ENCODE assay signal across 8 cellular contexts in genomic region chr6:153231048-153231635, GRCh38.
DNase-seq lines count a peak whose midpoint lies in the region; ATAC-seq and TF ChIP-seq lines count a peak whose summit lies in the region.

No MANE protein-coding gene starts in this region.

- H3K9ac ChIP-seq in trophoblast cell (ENCODE audit: low read length) = no peak overlapping the region

- H2AK5ac ChIP-seq in trophoblast cell (ENCODE audit: low read length) = no peak overlapping the region

- H2BK12ac ChIP-seq in trophoblast cell (ENCODE audit: low read length) = no peak overlapping the region

- no peak for TF ChIP-seq POLR2A in vagina (IDR thresholded peaks at IDR 0.05)

- H3K27me3 ChIP-seq in WERI-Rb-1 (ENCODE audit: insufficient read depth, low read depth, severe bottlenecking) (no peaks in the 10 kb centered on the region), foreskin keratinocyte (no peaks in the 10 kb centered on the region), trophoblast cell (ENCODE audit: insufficient read depth, low read length) (no peaks in the 10 kb centered on the region), vagina (no peaks in the 10 kb centered on the region)

- H3K4me3 ChIP-seq in GM12875 (ENCODE audit: low read depth, low read length) = no peak overlapping the region
- H3K4me3 ChIP-seq in WERI-Rb-1 (ENCODE audit: low read depth, low read length) = no peak overlapping the region
- no peak overlapping the region for H3K4me3 ChIP-seq in trophoblast cell (ENCODE audit: low read depth, low read length)
- no peak overlapping the region for H3K4me3 ChIP-seq in vagina

- H4K8ac ChIP-seq in trophoblast cell (ENCODE audit: low read depth, low read length) = no peak overlapping the region

- H2BK120ac ChIP-seq in trophoblast cell (ENCODE audit: insufficient read depth, low read length, poor library complexity) = no peak overlapping the region

- no peak overlapping the region for H3K23ac ChIP-seq in trophoblast cell (ENCODE audit: low read length)

- H3K79me2 ChIP-seq in trophoblast cell (ENCODE audit: control insufficient read depth, insufficient read depth, low read length, poor library complexity) = no peaks in the 10 kb centered on the region

- H3K4ac ChIP-seq in trophoblast cell (ENCODE audit: low read depth, low read length) = no peak overlapping the region

- DNase-seq in AG09319 (ENCODE audit: extremely low read depth, low read depth) = no peak
- DNase-seq in WERI-Rb-1 = peak; percentile 76
- peak; percentile 5 to 26 for DNase-seq in foreskin keratinocyte
- DNase-seq in trophoblast cell = peak; percentile 48 to 75
- no peak for DNase-seq in amniotic stem cell (lab: John Stamatoyannopoulos, UW)
- no peak for DNase-seq in vagina (ENCODE audit: extremely low spot score in 2 of 2)

- H3K14ac ChIP-seq in trophoblast cell (ENCODE audit: low read length) = no peak overlapping the region

- no peak overlapping the region for H2BK5ac ChIP-seq in trophoblast cell (ENCODE audit: low read depth, low read length, poor library complexity)

- intact Hi-C loops in vagina (cut with DNase I) = no loop called here

- no peak overlapping the region for H2AFZ ChIP-seq in trophoblast cell (ENCODE audit: insufficient read depth, low read length, poor library complexity)

- no peaks in the 10 kb centered on the region for H3K4me1 ChIP-seq in foreskin keratinocyte
- H3K4me1 ChIP-seq in trophoblast cell (ENCODE audit: control insufficient read depth in 1 of 2, insufficient read depth in 2 of 2, low read length in 2 of 2) = no peaks in the 10 kb centered on the region
- no peaks in the 10 kb centered on the region for H3K4me1 ChIP-seq in vagina

- H3K27ac ChIP-seq in WERI-Rb-1 = no peak overlapping the region
- H3K27ac ChIP-seq in foreskin keratinocyte = no peak overlapping the region
- H3K27ac ChIP-seq in trophoblast cell (ENCODE audit: low read depth, low read length) = no peak overlapping the region
- no peak overlapping the region for H3K27ac ChIP-seq in vagina

- no peak overlapping the region for H3K18ac ChIP-seq in trophoblast cell (ENCODE audit: low read length)

- TF ChIP-seq CTCF in AG09319 (IDR thresholded peaks at IDR 0.05; ENCODE audit: low read depth, low read length) (peak; percentile 81), GM12875 (IDR thresholded peaks at IDR 0.05; ENCODE audit: borderline replicate concordance, insufficient read depth, low read depth, low read length) (peak; percentile 70), LNCAP (IDR thresholded peaks at IDR 0.05) (peak; percentile 92), WERI-Rb-1 (IDR thresholded peaks at IDR 0.05; ENCODE audit: low read depth, low read length) (peak; percentile 96), foreskin keratinocyte (conservative IDR thresholded peaks at IDR 0.05) (peak; percentile 74), vagina (IDR thresholded peaks at IDR 0.05) (peak in 1 of 3 experiments; percentile 16)

- ATAC-seq in foreskin keratinocyte = peak; percentile 65

- H3K36me3 ChIP-seq in WERI-Rb-1 (no peaks in the 10 kb centered on the region), trophoblast cell (ENCODE audit: control insufficient read depth in 1 of 2, insufficient read depth in 2 of 2, low read length in 2 of 2) (no peaks in the 10 kb centered on the region), vagina (no peaks in the 10 kb centered on the region)

- H3K79me1 ChIP-seq in trophoblast cell (ENCODE audit: low read length) = no peaks in the 10 kb centered on the region

- H3K4me2 ChIP-seq in trophoblast cell (ENCODE audit: low read length) = no peak overlapping the region

- no CpG with 5 or more reads among the region's 12 CpGs for WGBS in trophoblast cell (ENCODE audit: extremely low coverage, insufficient coverage, insufficient read length)

- H4K12ac ChIP-seq in trophoblast cell (ENCODE audit: low read depth, low read length) = no peak overlapping the region

- H3K9me3 ChIP-seq in WERI-Rb-1 (ENCODE audit: severe bottlenecking) (no peaks in the 10 kb centered on the region), trophoblast cell (ENCODE audit: insufficient read depth, low read depth, low read length) (no peaks in the 10 kb centered on the region), vagina (no peaks in the 10 kb centered on the region)

- no peak overlapping the region for H4K91ac ChIP-seq in trophoblast cell (ENCODE audit: low read depth, low read length)

Comparison
In these comparisons a context has a peak if more than half of its experiments do, and no peak if none do; other contexts are left out.
1. DNase-seq: peak in WERI-Rb-1 (single experiment), foreskin keratinocyte (2 of 2) and trophoblast cell (2 of 2); none in AG09319 (single experiment), amniotic stem cell (single experiment) and vagina (0 of 2).